17 cellular contexts compared by ENCODE assay signal in the genomic region with DNA sequence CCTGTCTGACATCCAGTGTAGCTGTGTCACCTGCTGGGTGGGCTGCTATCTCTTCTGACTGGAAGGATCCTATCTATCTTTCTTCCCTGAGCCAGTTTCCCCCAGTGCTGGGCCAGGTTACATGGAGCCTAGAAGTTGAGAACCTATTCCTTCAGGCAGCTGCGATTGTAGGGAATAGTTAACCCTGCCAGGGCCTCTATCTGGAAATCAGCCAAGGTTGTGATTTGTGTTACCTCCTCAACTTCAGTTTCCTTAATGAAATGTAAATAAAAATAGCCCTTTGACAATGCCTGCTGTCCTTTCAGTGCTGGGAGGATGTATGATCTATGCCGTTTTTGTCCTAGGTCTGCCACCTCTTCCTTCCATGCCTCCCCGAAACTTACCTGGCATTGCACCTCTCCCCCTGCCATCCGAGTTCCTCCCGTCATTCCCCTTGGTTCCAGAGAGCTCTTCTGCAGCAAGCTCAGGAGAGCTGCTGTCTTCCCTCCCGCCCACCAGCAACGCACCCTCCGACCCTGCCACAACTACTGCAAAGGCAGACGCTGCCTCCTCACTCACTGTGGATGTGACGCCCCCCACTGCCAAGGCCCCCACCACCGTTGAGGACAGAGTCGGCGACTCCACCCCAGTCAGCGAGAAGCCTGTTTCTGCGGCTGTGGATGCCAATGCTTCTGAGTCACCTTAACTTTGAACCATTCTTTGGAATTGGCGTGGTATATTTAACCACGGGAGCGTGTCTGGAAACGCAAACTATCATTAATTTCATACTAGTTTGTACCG. TPM values are rescaled to one million over a fixed set of nuclear protein-coding genes. Genes with fewer than 3 reads are reported as not detected.
DNase-seq lines count a peak whose midpoint lies in the region; ATAC-seq and TF ChIP-seq lines count a peak whose summit lies in the region.
"Had no signal": no experiment of that assay in that cellular context is flagged by ENCODE, and none has a peak within 500 bp of the region (broad histone marks: within the 10 kb centered on the region; RNA-seq: fewer than 3 reads in every experiment).

No MANE protein-coding gene starts in this region.

- no peaks in the 10 kb centered on the region for H3K4me1 ChIP-seq in cardiac muscle cell (ENCODE audit: low read depth)
- H3K4me1 ChIP-seq: left ventricle myocardium inferior had no signal

- peaks cover 0 to 2% (median 2%) of the 10 kb centered on the region in 3 donors for H3K27me3 Mint-ChIP-seq in immature natural killer cell (ENCODE audit: low read depth in 3 of 3)
- H3K27me3 Mint-ChIP-seq: activated CD4-positive, alpha-beta T cell treated with anti-CD3 and anti-CD28 coated beads, Interleukin-2, amount 10 ng/mL, durations not matched to agents 24 days and 14 days; naive thymus-derived CD4-positive, alpha-beta T cell; stimulated activated naive CD8-positive, alpha-beta T cell treated with anti-CD3 and anti-CD28 coated beads, Interleukin-15, Interleukin-2, amounts not matched to agents 100 ng/mL and 50 ng/mL, for 24 hours had no signal

- H3K36me3 ChIP-seq in cardiac muscle cell = peaks cover 51% of the 10 kb centered on the region

- H3K27me3 ChIP-seq in cardiac muscle cell = no peaks in the 10 kb centered on the region

- H3K27ac ChIP-seq in cardiac muscle cell = peak overlapping the region; percentile 28
- H3K27ac ChIP-seq: GM23248, left ventricle myocardium inferior had no signal

- no peak overlapping the region for H3K4me3 Mint-ChIP-seq in immature natural killer cell
- H3K4me3 Mint-ChIP-seq: activated CD4-positive, alpha-beta T cell treated with anti-CD3 and anti-CD28 coated beads, Interleukin-2, amount 10 ng/mL, durations not matched to agents 24 days and 14 days; naive thymus-derived CD4-positive, alpha-beta T cell; stimulated activated naive CD8-positive, alpha-beta T cell treated with anti-CD3 and anti-CD28 coated beads, Interleukin-15, Interleukin-2, amounts not matched to agents 100 ng/mL and 50 ng/mL, for 24 hours had no signal

- no peak for ATAC-seq in left ventricle myocardium superior
- ATAC-seq: naive thymus-derived CD4-positive, alpha-beta T cell had no signal

- in situ Hi-C loops in astrocyte of the spinal cord (cut with HindIII; ENCODE audit: low sequenced_read_pairs) = no loop called here

- no peak for DNase-seq in cardiac muscle cell (ENCODE audit: low read depth in 1 of 2, low spot score in 1 of 2)
- DNase-seq in left ventricle myocardium superior = no peak
- peak; percentile 74 for DNase-seq in astrocyte of the spinal cord (ENCODE audit: low read depth, low spot score)
- peak; percentile 57 for DNase-seq in islet precursor cell
- DNase-seq in immature natural killer cell = no peak
- DNase-seq in NCI-H187 (lab: John Stamatoyannopoulos, UW) = no peak
- DNase-seq in cardiac septum (ENCODE audit: low spot score) = no peak
- DNase-seq in Ammon's horn (ENCODE audit: low spot score) = no peak
- DNase-seq: activated CD4-positive, alpha-beta T cell treated with anti-CD3 and anti-CD28 coated beads, Interleukin-2, amount 10 ng/mL, durations not matched to agents 24 days and 14 days; activated naive CD4-positive, alpha-beta T cell treated with Interleukin-2 at 50 U/mL for 16 hours; effector CD8-positive, alpha-beta T cell; GM23248; left ventricle myocardium inferior; naive thymus-derived CD4-positive, alpha-beta T cell; NCI-H146 had no signal

- intact Hi-C loops in left ventricle myocardium superior (cut with micrococcal nuclease) (no loop called here), cardiac septum (cut with DNase I) (no loop called here)

- H3K4me1 Mint-ChIP-seq in immature natural killer cell = peaks cover 0 to 2% of the 10 kb centered on the region in 2 donors
- H3K4me1 Mint-ChIP-seq: activated CD4-positive, alpha-beta T cell treated with anti-CD3 and anti-CD28 coated beads, Interleukin-2, amount 10 ng/mL, durations not matched to agents 24 days and 14 days had no signal

- no peaks in the 10 kb centered on the region for H3K9me3 ChIP-seq in cardiac muscle cell (ENCODE audit: low read depth)
- H3K9me3 ChIP-seq: left ventricle myocardium inferior had no signal

- TF ChIP-seq CTCF in cardiac muscle cell (IDR thresholded peaks at IDR 0.05; ENCODE audit: low read depth, low read length) (no peak), astrocyte of the spinal cord (IDR thresholded peaks at IDR 0.05; ENCODE audit: low read depth, low read length) (no peak)

- H3K27ac Mint-ChIP-seq in immature natural killer cell = no peak overlapping the region
- H3K27ac Mint-ChIP-seq: activated CD4-positive, alpha-beta T cell treated with anti-CD3 and anti-CD28 coated beads, Interleukin-2, amount 10 ng/mL, durations not matched to agents 24 days and 14 days; stimulated activated naive CD8-positive, alpha-beta T cell treated with anti-CD3 and anti-CD28 coated beads, Interleukin-15, Interleukin-2, amounts not matched to agents 100 ng/mL and 50 ng/mL, for 24 hours had no signal

- H3K9me3 Mint-ChIP-seq in immature natural killer cell = no peaks in the 10 kb centered on the region
- H3K9me3 Mint-ChIP-seq: activated CD4-positive, alpha-beta T cell treated with anti-CD3 and anti-CD28 coated beads, Interleukin-2, amount 10 ng/mL, durations not matched to agents 24 days and 14 days; stimulated activated naive CD8-positive, alpha-beta T cell treated with anti-CD3 and anti-CD28 coated beads, Interleukin-15, Interleukin-2, amounts not matched to agents 100 ng/mL and 50 ng/mL, for 24 hours had no signal

- peaks cover 7 to 45% (median 25%) of the 10 kb centered on the region in 3 donors for H3K36me3 Mint-ChIP-seq in immature natural killer cell

- no peak overlapping the region for H3K4me3 ChIP-seq in cardiac muscle cell
- no peak overlapping the region for H3K4me3 ChIP-seq in astrocyte of the spinal cord (ENCODE audit: low read depth, low read length)
- H3K4me3 ChIP-seq: GM12878, GM23248, left ventricle myocardium inferior had no signal

RNA-seq across cellular contexts. Expression of a gene that starts 36.6 kb away (rescaled TPM):
- 59.4 and 88.7 TPM in 2 replicates for total RNA-seq in cardiac muscle cell
- polyA plus RNA-seq in cardiac muscle cell = 105 and 114 TPM in 2 replicates
- total RNA-seq in left ventricle myocardium superior = 59.0 TPM
- 100 to 1,000 TPM in 1 of 3 donors, 10 to 100 TPM in 2; 64.9 to 101 (median 98.1) TPM for polyA plus RNA-seq in immature natural killer cell
- total RNA-seq in cardiac septum = 67.1 TPM

Comparison
In these comparisons a context has a peak if more than half of its experiments do, and no peak if none do; other contexts are left out.
1. DNase-seq: peak in astrocyte of the spinal cord (single experiment) and islet precursor cell (single experiment); none in cardiac muscle cell (0 of 2), left ventricle myocardium superior (single experiment), immature natural killer cell (0 of 3), NCI-H187 (0 of 2), cardiac septum (single experiment) and Ammon's horn (single experiment).